Comparison of ENCODE assay signal across 8 cellular contexts in genomic region chr3:183825380-183826161, GRCh38. TPM values are rescaled to one million over a fixed set of nuclear protein-coding genes. Genes with fewer than 3 reads are reported as not detected.
A peak's percentile ranks its signal among the peaks of the same experiment; 100 is the strongest.
DNase-seq lines count a peak whose midpoint lies in the region; ATAC-seq and TF ChIP-seq lines count a peak whose summit lies in the region.

Gene MAP6D1, minus strand, starts transcription at chr3:183825577. Its CDS starts 30 bp downstream, at chr3:183825547.

- H3K4me3 ChIP-seq in esophagus squamous epithelium (peak within 1 kb of the TSS; percentile 52 to 80 (median 61)), mucosa of stomach (ENCODE audit: low read length) (no peak within 1 kb of the TSS), subcutaneous abdominal adipose tissue (ENCODE audit: low read depth in 1 of 5, low read length in 5 of 5) (peak within 1 kb of the TSS in 4 of 5 donors; percentile 56 to 73 (median 66))

- H3K9ac ChIP-seq in mucosa of stomach (ENCODE audit: low read length) (peak within 1 kb of the TSS; percentile 5), subcutaneous abdominal adipose tissue (ENCODE audit: low read length in 5 of 5) (peak within 1 kb of the TSS in 4 of 5 donors; percentile 12 to 54 (median 40))

- H3K27me3 ChIP-seq in esophagus squamous epithelium (no peaks in the 10 kb centered on the region), mucosa of stomach (ENCODE audit: control insufficient read depth, insufficient read depth, low read length) (peaks cover 5% of the 10 kb centered on the region), subcutaneous abdominal adipose tissue (ENCODE audit: control insufficient read depth in 5 of 5, insufficient read depth in 4 of 5, low read length in 5 of 5) (no peaks in the 10 kb centered on the region)

- H3K36me3 ChIP-seq in esophagus squamous epithelium, result peaks cover 0 to 29% (median 0%) of the 10 kb centered on the region in 3 donors
- no peaks in the 10 kb centered on the region for H3K36me3 ChIP-seq in mucosa of stomach (ENCODE audit: control insufficient read depth, insufficient read depth, low read length)
- peaks cover 5 to 30% (median 28%) of the 10 kb centered on the region in 5 donors for H3K36me3 ChIP-seq in subcutaneous abdominal adipose tissue (ENCODE audit: control insufficient read depth in 5 of 5, insufficient read depth in 5 of 5, low read length in 5 of 5)

- TF ChIP-seq POLR2A in esophagus squamous epithelium (IDR thresholded peaks at IDR 0.05), result no peak

- no peaks in the 10 kb centered on the region for H3K9me3 ChIP-seq in esophagus squamous epithelium
- no peaks in the 10 kb centered on the region for H3K9me3 ChIP-seq in mucosa of stomach (ENCODE audit: control insufficient read depth, low read length)
- no peaks in the 10 kb centered on the region for H3K9me3 ChIP-seq in subcutaneous abdominal adipose tissue (ENCODE audit: control insufficient read depth in 5 of 5, low read length in 5 of 5)

- TF ChIP-seq CTCF in esophagus squamous epithelium (IDR thresholded peaks at IDR 0.05), result no peak

- 8% methylated on average over 7 of the region's 82 CpGs; no CpG with 5 or more reads in 1 of the 2 donors for WGBS in esophagus squamous epithelium, 2 donors

- ATAC-seq in HG02852 (IDR thresholded peaks at IDR 0.05; ENCODE audit: unreplicated experiment), result peak; percentile 63

- intact Hi-C loops in esophagus squamous epithelium (cut with DNase I), result no loop called here

- H3K27ac ChIP-seq in esophagus squamous epithelium, result peak within 1 kb of the TSS in 2 of 4 donors; percentile 42 to 50
- no peak within 1 kb of the TSS for H3K27ac ChIP-seq in subcutaneous abdominal adipose tissue (ENCODE audit: low read depth, low read length)

- H3K4me1 ChIP-seq in esophagus squamous epithelium, result peaks cover 13 to 31% (median 13%) of the 10 kb centered on the region in 3 donors
- peaks cover 6% of the 10 kb centered on the region for H3K4me1 ChIP-seq in mucosa of stomach (ENCODE audit: control insufficient read depth, insufficient read depth, low read length)
- H3K4me1 ChIP-seq in subcutaneous abdominal adipose tissue (ENCODE audit: control insufficient read depth in 5 of 5, insufficient read depth in 5 of 5, low read length in 5 of 5), result peaks cover 0 to 19% (median 13%) of the 10 kb centered on the region in 5 donors

- DNase-seq in DMS153 (lab: John Stamatoyannopoulos, UW) (peak; percentile 17), DMS153 treated with DMSO at 0.1 percent for 48 hours (lab: John Stamatoyannopoulos, UW; ENCODE audit: unreplicated experiment) (no peak), NCI-H82 (lab: John Stamatoyannopoulos, UW) (peak; percentile 86), esophagus squamous epithelium (lab: John Stamatoyannopoulos, UW) (no peak)
- DNase-seq in activated T-cell treated with anti-CD3 and anti-CD28 coated beads, Interleukin-2, amount 50 U/mL, for 48 hours, result peak; percentile 64 to 75

RNA-seq across cellular contexts. Expression of gene MAP6D1, which starts in this region (rescaled TPM):
- 1 to 10 TPM in 3 of 4 donors, not detected in 1; 2.0 to 5.1 (median 2.7) TPM for total RNA-seq in esophagus squamous epithelium

Comparison
In these comparisons a context has a peak if more than half of its experiments do, and no peak if none do; other contexts are left out.
1. DNase-seq: peak in DMS153 (single experiment), NCI-H82 (single experiment) and activated T-cell treated with anti-CD3 and anti-CD28 coated beads, Interleukin-2, amount 50 U/mL, for 48 hours (2 of 2); none in DMS153 treated with DMSO at 0.1 percent for 48 hours (single experiment) and esophagus squamous epithelium (single experiment).